ENCODE assay signal across 30 cellular contexts in genomic region chr16:69138608-69139007, GRCh38.
"Had no signal": no experiment of that assay in that cellular context is flagged by ENCODE, and none has a peak within 500 bp of the region (broad histone marks: within the 10 kb centered on the region; RNA-seq: fewer than 3 reads in every experiment).

No MANE protein-coding gene starts in this region.

- H3K9me3 Mint-ChIP-seq: immature natural killer cell; naive thymus-derived CD8-positive, alpha-beta T cell; nephron; neural crest cell; stimulated activated naive B cell treated with anti-CD40 and anti-IgM and Interleukin-4, amounts not matched to agents 10 μg/mL and 1 μg/mL and 100 μg/mL, for 72 hours had no signal

- DNase-seq: hypothalamus; immature natural killer cell; kidney; left colon; left lung; lower lobe of right lung; mammary epithelial cell; mesenchymal stem cell; naive thymus-derived CD8-positive, alpha-beta T cell; nucleus accumbens; ovary; stimulated activated CD4-positive, alpha-beta T cell treated with anti-CD3 and anti-CD28 coated beads, Interleukin-12 subunit alpha, Interleukin-12 subunit beta, amount 100 ng/mL, for 4 hours; stimulated activated CD4-positive, alpha-beta T cell treated with anti-CD3 and anti-CD28 coated beads, Interleukin-15, amount 100 ng/mL, for 24 hours; stimulated activated CD4-positive, alpha-beta T cell treated with anti-CD3 and anti-CD28 coated beads, Interleukin-2, amount 100 ng/mL, for 24 hours; stimulated activated CD4-positive, alpha-beta T cell treated with anti-CD3 and anti-CD28 coated beads, Interleukin-4, amount 100 ng/mL, for 1 hour; stimulated activated naive B cell treated with anti-CD40 and anti-IgM and Interleukin-4, amounts not matched to agents 10 μg/mL and 1 μg/mL and 100 μg/mL, for 72 hours; stimulated activated naive CD8-positive, alpha-beta T cell treated with anti-CD3 and anti-CD28 coated beads, Interleukin-15, Interleukin-2, amounts not matched to agents 100 U/mL and 50 U/mL, for 24 hours; stomach; testis; thyroid gland; transverse colon; upper lobe of left lung had no signal

- H3K9me3 ChIP-seq: left lung, lower lobe of right lung, ovary, right atrium auricular region, stomach, testis, thyroid gland, transverse colon, upper lobe of left lung, vagina had no signal

- H3K27ac Mint-ChIP-seq: immature natural killer cell; nephron; progenitor cell of endocrine pancreas; stimulated activated naive B cell treated with anti-CD40 and anti-IgM and Interleukin-4, amounts not matched to agents 10 μg/mL and 1 μg/mL and 100 μg/mL, for 72 hours had no signal

- H3K36me3 ChIP-seq: ovary had no signal

- ATAC-seq: left colon; left lung; lower lobe of right lung; naive thymus-derived CD8-positive, alpha-beta T cell; sciatic nerve; stimulated activated naive B cell treated with anti-CD40 and anti-IgM and Interleukin-4, amounts not matched to agents 10 μg/mL and 1 μg/mL and 100 μg/mL, for 72 hours; stimulated activated naive CD8-positive, alpha-beta T cell treated with anti-CD3 and anti-CD28 coated beads, Interleukin-15, Interleukin-2, amounts not matched to agents 100 U/mL and 50 U/mL, for 24 hours had no signal

- H3K4me3 Mint-ChIP-seq: immature natural killer cell; naive thymus-derived CD8-positive, alpha-beta T cell; nephron; neural crest cell; stimulated activated naive B cell treated with anti-CD40 and anti-IgM and Interleukin-4, amounts not matched to agents 10 μg/mL and 1 μg/mL and 100 μg/mL, for 72 hours had no signal

- H3K4me1 ChIP-seq: testis had no signal

- H3K27me3 ChIP-seq: left lung, ovary, right atrium auricular region, stomach, testis, thyroid gland, transverse colon, upper lobe of left lung, vagina had no signal

- H3K27ac ChIP-seq: left lung, lower lobe of right lung, ovary, right atrium auricular region, skin epidermis, stomach, testis, thyroid gland, transverse colon, upper lobe of left lung, vagina had no signal

- FAIRE-seq: islet of Langerhans, kidney had no signal

- H3K4me3 ChIP-seq: left lung, lower lobe of right lung, ovary, right atrium auricular region, skin epidermis, stomach, testis, thyroid gland, transverse colon, upper lobe of left lung, vagina had no signal

- H3K27me3 Mint-ChIP-seq: naive thymus-derived CD8-positive, alpha-beta T cell; progenitor cell of endocrine pancreas; stimulated activated naive B cell treated with anti-CD40 and anti-IgM and Interleukin-4, amounts not matched to agents 10 μg/mL and 1 μg/mL and 100 μg/mL, for 72 hours had no signal
